ENCODE assay signal across 32 cellular contexts in the genomic region with DNA sequence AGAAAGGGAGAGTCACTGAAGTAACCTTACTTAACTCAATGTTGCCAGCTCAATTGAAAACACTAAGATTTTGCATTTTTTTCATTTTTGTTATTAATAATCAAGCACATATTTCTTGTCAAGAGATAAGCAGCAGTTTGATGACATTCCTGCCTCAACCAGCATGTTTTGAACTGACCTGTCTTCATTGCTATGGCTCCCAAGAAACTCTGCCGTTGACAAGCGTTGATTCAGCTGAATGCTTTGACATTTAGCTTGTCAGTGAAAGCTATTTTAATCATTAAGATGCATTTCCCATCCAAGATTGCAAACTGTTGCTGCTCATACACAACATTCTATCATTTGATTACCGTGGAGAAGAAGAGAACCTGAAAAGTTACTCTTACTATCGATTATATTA. TPM values are rescaled to one million over a fixed set of nuclear protein-coding genes. Genes with fewer than 3 reads are reported as not detected.
"Had no signal": no experiment of that assay in that cellular context is flagged by ENCODE, and none has a peak within 500 bp of the region (broad histone marks: within the 10 kb centered on the region; RNA-seq: fewer than 3 reads in every experiment).

No MANE protein-coding gene starts in this region.

- FAIRE-seq: urothelium cell line had no signal

- ATAC-seq: stimulated activated effector memory CD8-positive, alpha-beta T cell treated with anti-CD3 and anti-CD28 coated beads, Interleukin-12 subunit alpha, Interleukin-12 subunit beta, amount 100 ng/mL, for 72 hours; stimulated activated memory B cell treated with anti-CD40 and anti-IgM and Interleukin-4, amounts not matched to agents 10 μg/mL and 1 μg/mL and 100 μg/mL, for 72 hours; stimulated activated naive B cell treated with anti-CD40 and anti-IgM and Interleukin-4, amounts not matched to agents 10 μg/mL and 1 μg/mL and 100 μg/mL, for 72 hours; stimulated activated naive CD8-positive, alpha-beta T cell treated with anti-CD3 and anti-CD28 coated beads, Interleukin-15, amount 100 ng/mL, for 72 hours; stimulated activated naive CD8-positive, alpha-beta T cell treated with anti-CD3 and anti-CD28 coated beads, Interleukin-15, Interleukin-2, amounts not matched to agents 100 U/mL and 50 U/mL, for 24 hours; upper lobe of right lung had no signal

- H3K36me3 ChIP-seq: stomach, suprapubic skin, thoracic aorta, thyroid gland, tibial artery, tibial nerve, transverse colon, upper lobe of left lung, upper lobe of right lung, uterus, vagina had no signal

- H3K9me3 ChIP-seq: stomach, testis, thoracic aorta, thyroid gland, tibial artery, tibial nerve, transverse colon, upper lobe of left lung, upper lobe of right lung, uterus, vagina had no signal

- H3K9me3 Mint-ChIP-seq: stimulated activated effector memory CD8-positive, alpha-beta T cell treated with anti-CD3 and anti-CD28 coated beads, Interleukin-12 subunit alpha, Interleukin-12 subunit beta, amount 100 ng/mL, for 72 hours; stimulated activated memory B cell treated with anti-CD40 and anti-IgM and Interleukin-4, amounts not matched to agents 10 μg/mL and 1 μg/mL and 100 μg/mL, for 72 hours; stimulated activated naive B cell treated with anti-CD40 and anti-IgM and Interleukin-4, amounts not matched to agents 10 μg/mL and 1 μg/mL and 100 μg/mL, for 72 hours; stimulated activated naive CD8-positive, alpha-beta T cell treated with anti-CD3 and anti-CD28 coated beads, Interleukin-15, amount 100 ng/mL, for 72 hours; stimulated activated naive CD8-positive, alpha-beta T cell treated with anti-CD3 and anti-CD28 coated beads, Interleukin-15, Interleukin-2, amounts not matched to agents 100 ng/mL and 50 ng/mL, for 24 hours; type B pancreatic cell had no signal

- H3K27ac Mint-ChIP-seq: stimulated activated effector memory CD8-positive, alpha-beta T cell treated with anti-CD3 and anti-CD28 coated beads, Interleukin-12 subunit alpha, Interleukin-12 subunit beta, amount 100 ng/mL, for 72 hours; stimulated activated memory B cell treated with anti-CD40 and anti-IgM and Interleukin-4, amounts not matched to agents 10 μg/mL and 1 μg/mL and 100 μg/mL, for 72 hours; stimulated activated naive B cell treated with anti-CD40 and anti-IgM and Interleukin-4, amounts not matched to agents 10 μg/mL and 1 μg/mL and 100 μg/mL, for 72 hours; stimulated activated naive CD8-positive, alpha-beta T cell treated with anti-CD3 and anti-CD28 coated beads, Interleukin-15, amount 100 ng/mL, for 72 hours; stimulated activated naive CD8-positive, alpha-beta T cell treated with anti-CD3 and anti-CD28 coated beads, Interleukin-15, Interleukin-2, amounts not matched to agents 100 ng/mL and 50 ng/mL, for 24 hours; type B pancreatic cell had no signal

- H3K27me3 Mint-ChIP-seq: stimulated activated naive B cell treated with anti-CD40 and anti-IgM and Interleukin-4, amounts not matched to agents 10 μg/mL and 1 μg/mL and 100 μg/mL, for 72 hours; stimulated activated naive CD8-positive, alpha-beta T cell treated with anti-CD3 and anti-CD28 coated beads, Interleukin-15, Interleukin-2, amounts not matched to agents 100 ng/mL and 50 ng/mL, for 24 hours; type B pancreatic cell had no signal

- DNase-seq: stimulated activated CD4-positive, alpha-beta T cell treated with anti-CD3 and anti-CD28 coated beads, Interleukin-2, amount 100 ng/mL, for 48 hours; stimulated activated CD4-positive, alpha-beta T cell treated with anti-CD3 and anti-CD28 coated beads, Interleukin-4, amount 100 ng/mL, for 1 hour; stimulated activated CD4-positive, alpha-beta T cell treated with anti-CD3 and anti-CD28 coated beads, Interleukin-4, amount 100 ng/mL, for 24 hours; stimulated activated CD4-positive, alpha-beta T cell treated with anti-CD3 and anti-CD28 coated beads, Interleukin-4, amount 100 ng/mL, for 4 hours; stimulated activated CD8-positive, alpha-beta memory T cell treated with anti-CD3 and anti-CD28 coated beads, Interleukin-4, amount 100 ng/mL, for 48 hours; stimulated activated naive B cell treated with anti-CD40 and anti-IgM and Interleukin-4, amounts not matched to agents 10 μg/mL and 1 μg/mL and 100 μg/mL, for 72 hours; stimulated activated naive CD4-positive, alpha-beta T cell; stimulated activated naive CD4-positive, alpha-beta T cell treated with Interleukin-2 at 50 U/mL for 16 hours; stimulated activated naive CD8-positive, alpha-beta T cell treated with anti-CD3 and anti-CD28 coated beads, Interleukin-15, amount 100 ng/mL, for 72 hours; stimulated activated naive CD8-positive, alpha-beta T cell treated with anti-CD3 and anti-CD28 coated beads, Interleukin-15, Interleukin-2, amounts not matched to agents 100 U/mL and 50 U/mL, for 24 hours; stomach; substantia nigra; testis; thyroid gland; tibial artery; transverse colon; upper lobe of left lung; upper lobe of right lung; uterus had no signal

- H3K27ac ChIP-seq: stomach, suprapubic skin, testis, thoracic aorta, thyroid gland, tibial artery, tibial nerve, transverse colon, upper lobe of left lung, upper lobe of right lung, uterus, vagina had no signal

- H3K36me3 Mint-ChIP-seq: stimulated activated effector memory CD8-positive, alpha-beta T cell treated with anti-CD3 and anti-CD28 coated beads, Interleukin-12 subunit alpha, Interleukin-12 subunit beta, amount 100 ng/mL, for 72 hours; stimulated activated memory B cell treated with anti-CD40 and anti-IgM and Interleukin-4, amounts not matched to agents 10 μg/mL and 1 μg/mL and 100 μg/mL, for 72 hours; stimulated activated naive B cell treated with anti-CD40 and anti-IgM and Interleukin-4, amounts not matched to agents 10 μg/mL and 1 μg/mL and 100 μg/mL, for 72 hours; type B pancreatic cell had no signal

- H3K4me3 Mint-ChIP-seq: stimulated activated effector memory CD8-positive, alpha-beta T cell treated with anti-CD3 and anti-CD28 coated beads, Interleukin-12 subunit alpha, Interleukin-12 subunit beta, amount 100 ng/mL, for 72 hours; stimulated activated memory B cell treated with anti-CD40 and anti-IgM and Interleukin-4, amounts not matched to agents 10 μg/mL and 1 μg/mL and 100 μg/mL, for 72 hours; stimulated activated naive B cell treated with anti-CD40 and anti-IgM and Interleukin-4, amounts not matched to agents 10 μg/mL and 1 μg/mL and 100 μg/mL, for 72 hours; stimulated activated naive CD8-positive, alpha-beta T cell treated with anti-CD3 and anti-CD28 coated beads, Interleukin-15, amount 100 ng/mL, for 72 hours; stimulated activated naive CD8-positive, alpha-beta T cell treated with anti-CD3 and anti-CD28 coated beads, Interleukin-15, Interleukin-2, amounts not matched to agents 100 ng/mL and 50 ng/mL, for 24 hours; type B pancreatic cell had no signal

- H3K4me1 Mint-ChIP-seq: stimulated activated effector memory CD8-positive, alpha-beta T cell treated with anti-CD3 and anti-CD28 coated beads, Interleukin-12 subunit alpha, Interleukin-12 subunit beta, amount 100 ng/mL, for 72 hours; stimulated activated memory B cell treated with anti-CD40 and anti-IgM and Interleukin-4, amounts not matched to agents 10 μg/mL and 1 μg/mL and 100 μg/mL, for 72 hours; stimulated activated naive B cell treated with anti-CD40 and anti-IgM and Interleukin-4, amounts not matched to agents 10 μg/mL and 1 μg/mL and 100 μg/mL, for 72 hours; stimulated activated naive CD8-positive, alpha-beta T cell treated with anti-CD3 and anti-CD28 coated beads, Interleukin-15, amount 100 ng/mL, for 72 hours had no signal

- H3K4me1 ChIP-seq: stomach, suprapubic skin, testis, thyroid gland, tibial artery, tibial nerve, transverse colon, upper lobe of left lung, upper lobe of right lung, uterus, vagina had no signal

- H3K27me3 ChIP-seq: stomach, suprapubic skin, testis, thyroid gland, tibial artery, tibial nerve, transverse colon, upper lobe of left lung, upper lobe of right lung, uterus, vagina had no signal

- H3K4me3 ChIP-seq: stomach, suprapubic skin, testis, thoracic aorta, thyroid gland, tibial artery, tibial nerve, transverse colon, upper lobe of left lung, upper lobe of right lung, uterus, vagina had no signal

RNA-seq across cellular contexts. Expression of a gene that starts 5.9 kb away (rescaled TPM):
- total RNA-seq: stomach, subcutaneous adipose tissue, suprapubic skin, temporal lobe, thoracic aorta, thyroid gland, tibial nerve, transverse colon, upper lobe of left lung, upper lobe of right lung, ureter, urinary bladder, vagina had no signal
- polyA plus RNA-seq: stomach, urinary bladder had no signal
